ENCODE assay signal across 1 cellular context in genomic region chr17:76397687-76398522, GRCh38.
TF ChIP-seq lines count a peak whose summit lies in the region.

No MANE protein-coding gene starts in this region.

TF ChIP-seq in K562, 482 proteins besides CTCF, POLR2A, EP300 and RAD21 (continued from another document):
- peak; percentile 64; the same call in 1 of the 2 replicates for TF ChIP-seq TFAP4 (CRISPR knock-in tag; IDR thresholded peaks at IDR 0.05; ENCODE audit: borderline replicate concordance)
- no peak for TF ChIP-seq BRF1 (IDR thresholded peaks at IDR 0.05; ENCODE audit: borderline replicate concordance, extremely low read depth, insufficient read length)
- TF ChIP-seq E2F8 (IDR thresholded peaks at IDR 0.05; ENCODE audit: low read depth, partially characterized antibody), result no peak
- TF ChIP-seq ZNF124 (CRISPR knock-in tag; IDR thresholded peaks at IDR 0.05), result no peak
- TF ChIP-seq CTBP1 (IDR thresholded peaks at IDR 0.05; ENCODE audit: borderline replicate concordance), result peak; percentile 79; the same call in 1 of the 2 replicates
- no peak for TF ChIP-seq HES1 (IDR thresholded peaks at IDR 0.05; ENCODE audit: low read depth)
- peak; percentile 17; the same call in 1 of the 2 replicates for TF ChIP-seq CREM (IDR thresholded peaks at IDR 0.05; ENCODE audit: low read depth)
- no peak for TF ChIP-seq RBFOX2 (IDR thresholded peaks at IDR 0.05; ENCODE audit: low read depth, low read length)
- TF ChIP-seq ARID2 (IDR thresholded peaks at IDR 0.05), result peak; percentile 68
- TF ChIP-seq RBM39 (optimal IDR thresholded peaks at IDR 0.05; ENCODE audit: low read depth, low read length), result peak; percentile 43
- TF ChIP-seq MCM7 (IDR thresholded peaks at IDR 0.05), result no peak
- TF ChIP-seq SMARCC2 (IDR thresholded peaks at IDR 0.05; ENCODE audit: low read depth), result no peak
- no peak for TF ChIP-seq ZBTB2 (IDR thresholded peaks at IDR 0.05)
- TF ChIP-seq SMARCE1 (IDR thresholded peaks at IDR 0.05), result no peak
- TF ChIP-seq ZBTB43 (CRISPR knock-in tag; IDR thresholded peaks at IDR 0.05), result no peak
- 0 out of 2 replicates have a peak, but pooled peaks have one; percentile 70 for TF ChIP-seq CC2D1A (IDR thresholded peaks at IDR 0.05)
- no peak for TF ChIP-seq ESRRA (IDR thresholded peaks at IDR 0.05; ENCODE audit: borderline replicate concordance, low read depth)
- TF ChIP-seq NCOA4 (IDR thresholded peaks at IDR 0.05; ENCODE audit: partially characterized antibody), result no peak
- TF ChIP-seq IFI16 (CRISPR knock-in tag; IDR thresholded peaks at IDR 0.05), result no peak
- TF ChIP-seq ASH1L (IDR thresholded peaks at IDR 0.05; ENCODE audit: borderline replicate concordance, low read depth, partially characterized antibody), result no peak
- no peak for TF ChIP-seq SAFB (IDR thresholded peaks at IDR 0.05; ENCODE audit: borderline replicate concordance, low read depth, low read length)
- TF ChIP-seq GATAD2B (IDR thresholded peaks at IDR 0.05; ENCODE audit: borderline replicate concordance), result no peak
- TF ChIP-seq, protein P1, sequence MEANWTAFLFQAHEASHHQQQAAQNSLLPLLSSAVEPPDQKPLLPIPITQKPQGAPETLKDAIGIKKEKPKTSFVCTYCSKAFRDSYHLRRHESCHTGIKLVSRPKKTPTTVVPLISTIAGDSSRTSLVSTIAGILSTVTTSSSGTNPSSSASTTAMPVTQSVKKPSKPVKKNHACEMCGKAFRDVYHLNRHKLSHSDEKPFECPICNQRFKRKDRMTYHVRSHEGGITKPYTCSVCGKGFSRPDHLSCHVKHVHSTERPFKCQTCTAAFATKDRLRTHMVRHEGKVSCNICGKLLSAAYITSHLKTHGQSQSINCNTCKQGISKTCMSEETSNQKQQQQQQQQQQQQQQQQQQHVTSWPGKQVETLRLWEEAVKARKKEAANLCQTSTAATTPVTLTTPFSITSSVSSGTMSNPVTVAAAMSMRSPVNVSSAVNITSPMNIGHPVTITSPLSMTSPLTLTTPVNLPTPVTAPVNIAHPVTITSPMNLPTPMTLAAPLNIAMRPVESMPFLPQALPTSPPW (CRISPR knock-in tag; IDR thresholded peaks at IDR 0.05), result no peak
- TF ChIP-seq NCOR1 (IDR thresholded peaks at IDR 0.05), result no peak
- TF ChIP-seq KDM4B (IDR thresholded peaks at IDR 0.05; ENCODE audit: borderline replicate concordance in 2 of 2, low read depth in 1 of 2), result no peak
